Comparison of ENCODE assay signal across 24 cellular contexts in the genomic region with DNA sequence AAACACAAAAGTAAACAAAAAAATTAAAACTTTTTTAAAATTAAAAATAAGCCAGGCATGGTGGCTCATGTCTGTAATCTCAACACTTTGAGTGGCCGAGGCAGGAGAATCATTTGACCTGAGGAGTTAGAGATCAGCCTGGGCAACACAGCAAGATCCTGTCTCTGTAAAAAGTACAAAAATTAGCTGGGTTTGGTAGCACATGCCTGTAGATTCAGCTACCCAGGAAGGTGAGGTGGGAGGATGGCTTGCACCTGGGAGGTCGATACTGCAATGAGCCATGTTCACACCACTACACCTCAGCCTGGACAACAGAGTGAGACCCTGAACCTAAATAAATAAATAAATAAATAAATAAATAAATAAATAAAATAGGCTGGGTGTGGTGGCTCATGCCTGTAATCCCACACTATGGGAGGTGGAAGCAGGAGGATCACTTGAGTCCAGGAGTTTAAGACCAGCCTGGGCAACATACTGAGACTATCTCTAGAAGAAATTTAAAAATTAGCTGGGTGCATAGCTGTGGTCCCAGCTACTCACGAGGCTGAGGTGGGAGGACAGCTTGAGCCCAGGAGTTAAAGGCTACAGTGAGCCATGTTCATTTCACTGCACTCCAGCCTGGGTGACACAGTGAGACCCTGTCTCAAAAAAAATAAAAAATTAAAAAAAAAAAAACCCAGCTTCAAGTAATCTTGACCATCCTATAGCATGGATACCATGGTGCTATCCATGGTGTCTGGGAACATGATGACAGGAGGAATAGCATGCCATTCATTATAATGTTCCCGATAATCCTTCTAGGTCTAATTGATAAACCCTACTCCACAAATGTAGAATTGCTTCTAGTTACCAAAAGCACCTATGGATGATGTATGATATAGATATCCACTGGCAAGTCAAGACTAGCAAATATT. TPM values are rescaled to one million over a fixed set of nuclear protein-coding genes. Genes with fewer than 3 reads are reported as not detected.
DNase-seq lines count a peak whose midpoint lies in the region; ATAC-seq, FAIRE-seq and TF ChIP-seq lines count a peak whose summit lies in the region.
"Had no signal": no experiment of that assay in that cellular context is flagged by ENCODE, and none has a peak within 500 bp of the region (broad histone marks: within the 10 kb centered on the region; RNA-seq: fewer than 3 reads in every experiment).

No MANE protein-coding gene starts in this region.

- no peak overlapping the region for H2AK9ac ChIP-seq in IMR-90 (replicated peaks; ENCODE audit: low read depth, low read length, poor library complexity)

- intact Hi-C loops in IMR-90 (cut with micrococcal nuclease) = loop anchor here (5.0 kb wide), 3 partner anchors 153 to 213 kb away; partner anchors contain the start of gene ATOSA
- intact Hi-C loops in gastrocnemius medialis (cut with DNase I; ENCODE audit: low total_unique reads) = loop anchor here (5.0 to 10.0 kb wide), 2 partner anchors 38 to 190 kb away; no protein-coding TSS in a partner anchor
- intact Hi-C loops in stomach (cut with DNase I; ENCODE audit: low total_unique reads) = no loop called here

- H3K4ac ChIP-seq in IMR-90 (ENCODE audit: low read depth, low read length) = no peak overlapping the region

- H3K9me2 ChIP-seq in GM23248 (ENCODE audit: insufficient read depth) = no peaks in the 10 kb centered on the region

- H3K23ac ChIP-seq in IMR-90 (ENCODE audit: low read depth, low read length) = no peak overlapping the region

- POLR2A ChIA-PET in IMR-90 (lab: Charles Lee; ENCODE audit: unreplicated experiment) = no interaction called here

- H3K27ac ChIP-seq in GM23248 (peak overlapping the region; percentile 74; the same call in 1 of the 2 replicates), IMR-90 (ENCODE audit: insufficient read depth, low read length) (no peak overlapping the region), keratinocyte (ENCODE audit: control insufficient read depth, insufficient read depth, low read length) (peak overlapping the region; percentile 69), gastrocnemius medialis (peak overlapping the region; percentile 49 to 69 (median 63)), stomach (no peak overlapping the region)
- H3K27ac ChIP-seq: BLaER1, Peyer's patch, SJCRH30 had no signal

- H4K8ac ChIP-seq in IMR-90 (ENCODE audit: low read depth in 2 of 2, low read length in 2 of 2) = no peak overlapping the region

- H3K79me2 ChIP-seq in GM23248 (ENCODE audit: insufficient read depth) (peaks cover 72% of the 10 kb centered on the region), keratinocyte (ENCODE audit: control insufficient read depth, insufficient read depth, low read length) (peaks cover 71% of the 10 kb centered on the region)

- H3K4me2 ChIP-seq in GM23248 (ENCODE audit: unreplicated experiment) (no peak overlapping the region), IMR-90 (ENCODE audit: low read depth, low read length) (no peak overlapping the region), keratinocyte (ENCODE audit: control insufficient read depth, extremely low read depth, insufficient read depth, low read depth, low read length) (no peak overlapping the region)
- H3K4me2 ChIP-seq: BLaER1 had no signal

- H2BK15ac ChIP-seq in IMR-90 (ENCODE audit: low read depth, low read length) = no peak overlapping the region

- H3K9me3 ChIP-seq in GM23248 (ENCODE audit: low read depth) = no peaks in the 10 kb centered on the region
- no peaks in the 10 kb centered on the region for H3K9me3 ChIP-seq in IMR-90 (ENCODE audit: control insufficient read depth, insufficient read depth, low read length)
- no peaks in the 10 kb centered on the region for H3K9me3 ChIP-seq in keratinocyte (ENCODE audit: control insufficient read depth, low read depth, low read length)
- no peaks in the 10 kb centered on the region for H3K9me3 ChIP-seq in gastrocnemius medialis
- no peaks in the 10 kb centered on the region for H3K9me3 ChIP-seq in stomach
- H3K9me3 ChIP-seq: BLaER1, Peyer's patch, SJCRH30 had no signal

- no peaks in the 10 kb centered on the region for H4K20me1 ChIP-seq in GM23248 (ENCODE audit: insufficient read depth)
- H4K20me1 ChIP-seq in IMR-90 (ENCODE audit: insufficient read depth, low read length) = peaks cover 13% of the 10 kb centered on the region; the same call in 1 of the 2 replicates
- H4K20me1 ChIP-seq in keratinocyte (ENCODE audit: control insufficient read depth, extremely low read depth, insufficient read depth, low read length) = no peaks in the 10 kb centered on the region

- H4K91ac ChIP-seq in IMR-90 (ENCODE audit: insufficient read depth, low read depth, low read length) = no peak overlapping the region

- no peaks in the 10 kb centered on the region for H3K27me3 ChIP-seq in GM23248 (replicated peaks; ENCODE audit: insufficient read depth)
- H3K27me3 ChIP-seq in IMR-90 (ENCODE audit: control insufficient read depth, insufficient read depth, low read length) = no peaks in the 10 kb centered on the region
- H3K27me3 ChIP-seq in keratinocyte (ENCODE audit: control insufficient read depth, extremely low read depth, insufficient read depth, low read length) = no peaks in the 10 kb centered on the region
- H3K27me3 ChIP-seq in gastrocnemius medialis = no peaks in the 10 kb centered on the region
- H3K27me3 ChIP-seq in stomach = no peaks in the 10 kb centered on the region
- H3K27me3 ChIP-seq: SJCRH30 had no signal

- no peak overlapping the region for H3K9ac ChIP-seq in GM23248
- H3K9ac ChIP-seq in IMR-90 (ENCODE audit: low read depth, low read length) = no peak overlapping the region
- H3K9ac ChIP-seq in keratinocyte (ENCODE audit: control insufficient read depth, extremely low read depth, insufficient read depth, low read length) = no peak overlapping the region
- H3K9ac ChIP-seq: BLaER1 had no signal

- TF ChIP-seq EP300 in stomach (IDR thresholded peaks at IDR 0.05) = no peak

- no peaks in the 10 kb centered on the region for H3K36me3 ChIP-seq in GM23248 (ENCODE audit: low read depth)
- no peaks in the 10 kb centered on the region for H3K36me3 ChIP-seq in IMR-90 (ENCODE audit: control insufficient read depth, insufficient read depth, low read length)
- H3K36me3 ChIP-seq in keratinocyte (ENCODE audit: control insufficient read depth in 2 of 2, extremely low read depth in 1 of 2, insufficient read depth in 2 of 2, low read length in 2 of 2) = no peaks in the 10 kb centered on the region
- H3K36me3 ChIP-seq in gastrocnemius medialis = no peaks in the 10 kb centered on the region
- H3K36me3 ChIP-seq in stomach = no peaks in the 10 kb centered on the region
- H3K36me3 ChIP-seq: BLaER1, Peyer's patch, SJCRH30 had no signal

- H3K56ac ChIP-seq in IMR-90 (ENCODE audit: extremely low read depth, insufficient read depth, low read length) = no peak overlapping the region

- ATAC-seq in IMR-90 (ENCODE audit: low read depth) (no peak), gastrocnemius medialis (no peak), HG03095 (IDR thresholded peaks at IDR 0.05; ENCODE audit: unreplicated experiment) (no peak)

- CTCF ChIA-PET in IMR-90 (lab: Yijun Ruan, JAX) = interaction anchor here (1.0 to 1.4 kb wide), 2 partner anchors 9 to 13 kb away, joined by 3 read pairs; no protein-coding TSS in a partner anchor

- H3K4me1 ChIP-seq in GM23248 (ENCODE audit: insufficient read depth) = peaks cover 17% of the 10 kb centered on the region
- H3K4me1 ChIP-seq in IMR-90 (ENCODE audit: control insufficient read depth, insufficient read depth, low read length) = peaks cover 9% of the 10 kb centered on the region
- peaks cover 54% of the 10 kb centered on the region for H3K4me1 ChIP-seq in keratinocyte (ENCODE audit: control insufficient read depth, extremely low read depth, insufficient read depth, low read length)
- H3K4me1 ChIP-seq in gastrocnemius medialis = peaks cover 43 to 56% of the 10 kb centered on the region in 2 donors
- peaks cover 4 to 50% (median 18%) of the 10 kb centered on the region in 4 donors for H3K4me1 ChIP-seq in stomach

- H3K18ac ChIP-seq in IMR-90 (ENCODE audit: low read depth, low read length) = no peak overlapping the region

- H3K14ac ChIP-seq in IMR-90 (replicated peaks; ENCODE audit: low read depth, low read length) = no peak overlapping the region

- H2AFZ ChIP-seq in GM23248 (no peak overlapping the region), IMR-90 (replicated peaks; ENCODE audit: low read length, poor library complexity) (no peak overlapping the region), keratinocyte (ENCODE audit: control insufficient read depth, low read length) (no peak overlapping the region)

- dilution Hi-C loops in IMR-90 (cut with HindIII; ENCODE audit: low sequenced_read_pairs, unreplicated experiment) = no loop called here
- dilution Hi-C loops in keratinocyte (cut with MboI; ENCODE audit: extremely low pct_ligation_motif_present, low sequenced_read_pairs) = no loop called here

- TF ChIP-seq CTCF in IMR-90 (conservative IDR thresholded peaks at IDR 0.05; ENCODE audit: low read depth, low read length) (no peak), keratinocyte (optimal IDR thresholded peaks at IDR 0.05 in 1 of 3, IDR thresholded peaks at IDR 0.05 in 1 of 3, conservative IDR thresholded peaks at IDR 0.05 in 1 of 3; ENCODE audit: extremely low read depth in 1 of 3, insufficient read depth in 2 of 3, low read length in 3 of 3) (no peak), gastrocnemius medialis (IDR thresholded peaks at IDR 0.05 in 4 of 5, conservative IDR thresholded peaks at IDR 0.05 in 1 of 5) (no peak), stomach (IDR thresholded peaks at IDR 0.05) (no peak)

- in situ Hi-C loops in GM23248 (cut with MboI) = no loop called here
- in situ Hi-C loops in IMR-90 (cut with MboI; ENCODE audit: low sequenced_read_pairs) = no loop called here
- in situ Hi-C loops in gastrocnemius medialis (cut with MboI; ENCODE audit: low sequenced_read_pairs in 4 of 4) = loop anchor here in 2 of 4 donors (10.0 kb wide), 2 partner anchors 180 to 210 kb away; no protein-coding TSS in a partner anchor

- TF ChIP-seq POLR2A in IMR-90 (IDR thresholded peaks at IDR 0.05; ENCODE audit: low read depth, low read length) (no peak), gastrocnemius medialis (IDR thresholded peaks at IDR 0.05) (no peak), stomach (IDR thresholded peaks at IDR 0.05) (no peak)

- no peak overlapping the region for H4K5ac ChIP-seq in IMR-90 (ENCODE audit: low read depth, low read length)

- peaks cover 27% of the 10 kb centered on the region for H3F3A ChIP-seq in GM23248 (ENCODE audit: insufficient read depth)

- no peak overlapping the region for H2BK5ac ChIP-seq in IMR-90 (ENCODE audit: low read depth, low read length, poor library complexity, severe bottlenecking)

- H3K4me3 ChIP-seq in GM23248 = no peak overlapping the region
- H3K4me3 ChIP-seq in IMR-90 (ENCODE audit: insufficient read depth, low read depth, low read length) = no peak overlapping the region
- H3K4me3 ChIP-seq in keratinocyte (ENCODE audit: control insufficient read depth in 2 of 3, extremely low read depth in 1 of 3, insufficient read depth in 2 of 3, low read depth in 1 of 3, low read length in 3 of 3) = no peak overlapping the region
- no peak overlapping the region for H3K4me3 ChIP-seq in gastrocnemius medialis
- H3K4me3 ChIP-seq in stomach = no peak overlapping the region
- H3K4me3 ChIP-seq: BLaER1, Peyer's patch, SJCRH30 had no signal

- H2AK5ac ChIP-seq in IMR-90 (ENCODE audit: low read depth, low read length) = peak overlapping the region; percentile 33; the same call in 1 of the 2 replicates

- no TSS peak for BruUV-seq in IMR-90 (replicated peaks; lab: Mats Ljungman, UMichigan)

- no peak overlapping the region for H2BK20ac ChIP-seq in IMR-90 (ENCODE audit: low read depth, low read length)

- no peak for TF ChIP-seq RAD21 in IMR-90 (IDR thresholded peaks at IDR 0.05; ENCODE audit: low read length)

- no peak overlapping the region for H2BK120ac ChIP-seq in IMR-90 (ENCODE audit: low read depth, low read length)

- no peak for FAIRE-seq in keratinocyte (lab: Jason Lieb, UNC)

- H3K9me1 ChIP-seq in IMR-90 (ENCODE audit: insufficient read depth, low read length) (peaks cover 8% of the 10 kb centered on the region), keratinocyte (ENCODE audit: control insufficient read depth, extremely low read depth, insufficient read depth, low read length) (no peaks in the 10 kb centered on the region)

- WGBS in GM23248 (ENCODE audit: low coverage in 1 of 2, low lambda C conversion rate in 2 of 2, missing lambda C conversion rate in 2 of 2), 2 experiments = 94 to 98% methylated on average over 4 of the region's 4 CpGs
- no CpG with 5 or more reads among the region's 4 CpGs for WGBS in IMR-90 (ENCODE audit: extremely low coverage in 2 of 2, insufficient read length in 1 of 2), 2 experiments
- 90 to 96% (median 95%) methylated on average over 4 of the region's 4 CpGs for WGBS in stomach, 5 donors

- H3K79me1 ChIP-seq in IMR-90 (ENCODE audit: low read depth in 1 of 2, low read length in 2 of 2) = peaks cover 36 to 55% of the 10 kb centered on the region in 2 experiments

- DNase-seq in GM23248 (no peak), IMR-90 (no peak), keratinocyte (ENCODE audit: low read depth, low spot score) (no peak), gastrocnemius medialis (no peak), SHP77 (lab: John Stamatoyannopoulos, UW) (no peak), stomach (no peak), germinal center (ENCODE audit: low spot score) (no peak)
- DNase-seq: ACHN; CD4-positive, alpha-beta T cell; COR-L47; DMS79; H9; KBM-7; NCI-H1105; NCI-H146; NCI-H2029; NCI-H2227 treated with DMSO at 0.1 percent for 48 hours; NCI-H510A treated with DMSO at 0.1 percent for 48 hours; NCI-H774; NK-92 treated with Interleukin-12 subunit alpha and Interleukin-12 subunit beta, amount 100 ng/mL, for 24 hours; Peyer's patch; SJCRH30 had no signal

RNA-seq across cellular contexts. Expression of gene MYO5A, which starts 4.2 kb away (rescaled TPM):
- total RNA-seq in GM23248 (2014; rRNA removed; shearing (Covaris generic)) = 30.6 and 33.3 TPM in 2 replicates
- polyA plus RNA-seq in GM23248 (2016; fragmentation: Nextera tagmentation; extraction: Ambion mirVana) = 12.1 and 14.0 TPM in 2 replicates
- total RNA-seq in IMR-90 (2012; rRNA removed) = 65.3 and 69.2 TPM in 2 replicates
- polyA plus RNA-seq in IMR-90 (2012; rRNA removed) = 17.5 and 19.4 TPM in 2 replicates
- 5.8 and 6.6 TPM in 2 replicates for polyA plus RNA-seq in IMR-90 (2012; cell fraction: cytosol; rRNA removed)
- polyA plus RNA-seq in IMR-90 (2012; cell fraction: nucleus; rRNA removed; ENCODE audit: low replicate concordance) = 7.8 and 26.0 TPM in 2 replicates
- polyA plus RNA-seq in keratinocyte = 51.9 to 56.9 TPM (median 53.8 TPM) in 3 replicates
- 40.2 TPM for polyA plus RNA-seq in keratinocyte (2011; ENCODE audit: low read depth)
- 48.9 and 65.1 TPM in 2 replicates for polyA plus RNA-seq in keratinocyte (2011; cell fraction: cytosol; rRNA removed)
- polyA plus RNA-seq in keratinocyte (2011; cell fraction: nucleus; rRNA removed) = 60.1 and 67.9 TPM in 2 replicates
- 13.1 and 37.9 TPM in 2 replicates for polyA plus RNA-seq in keratinocyte (2012; ENCODE audit: low replicate concordance)
- 80.6 to 158 TPM (median 119 TPM) in 3 replicates for polyA minus RNA-seq in keratinocyte
- polyA minus RNA-seq in keratinocyte (2011; cell fraction: cytosol; rRNA and poly(A)+ RNA removed) = 75.2 TPM
- polyA minus RNA-seq in keratinocyte (2011; cell fraction: nucleus; rRNA and poly(A)+ RNA removed) = 61.6 and 130 TPM in 2 replicates
- total RNA-seq in gastrocnemius medialis = 10 to 100 TPM in 2 of 4 donors, 1 to 10 TPM in 2; 5.8 to 51.2 (median 10.2) TPM
- total RNA-seq in stomach = 10 to 100 TPM in 4 of 5 donors, 1 to 10 TPM in 1; 1.2 to 26.2 (median 20.6) TPM
- polyA plus RNA-seq in stomach = 10 to 100 TPM in 1 of 3 donors, 1 to 10 TPM in 2; 2.1 to 10.1 (median 6.4) TPM

RNA-seq across cellular contexts. Expression of gene ARPP19, which starts 44.4 kb away (rescaled TPM):
- total RNA-seq in GM23248 (2014; rRNA removed; shearing (Covaris generic)) = 89.1 and 122 TPM in 2 replicates
- 68.9 and 70.0 TPM in 2 replicates for polyA plus RNA-seq in GM23248 (2016; fragmentation: Nextera tagmentation; extraction: Ambion mirVana)
- 65.2 and 118 TPM in 2 replicates for total RNA-seq in IMR-90 (2012; rRNA removed)
- polyA plus RNA-seq in IMR-90 (2012; rRNA removed) = 23.6 and 33.4 TPM in 2 replicates
- polyA plus RNA-seq in IMR-90 (2012; cell fraction: cytosol; rRNA removed) = 6.2 and 7.2 TPM in 2 replicates
- 2.8 and 16.3 TPM in 2 replicates for polyA plus RNA-seq in IMR-90 (2012; cell fraction: nucleus; rRNA removed; ENCODE audit: low replicate concordance)
- 85.5 to 128 TPM (median 88.0 TPM) in 3 replicates for polyA plus RNA-seq in keratinocyte
- 75.8 TPM for polyA plus RNA-seq in keratinocyte (2011; ENCODE audit: low read depth)
- polyA plus RNA-seq in keratinocyte (2011; cell fraction: cytosol; rRNA removed) = 60.6 and 107 TPM in 2 replicates
- 38.6 and 53.1 TPM in 2 replicates for polyA plus RNA-seq in keratinocyte (2011; cell fraction: nucleus; rRNA removed)
- polyA plus RNA-seq in keratinocyte (2012; ENCODE audit: low replicate concordance) = 59.8 and 73.1 TPM in 2 replicates
- polyA minus RNA-seq in keratinocyte = 28.1 to 137 TPM (median 70.1 TPM) in 3 replicates
- polyA minus RNA-seq in keratinocyte (2011; cell fraction: cytosol; rRNA and poly(A)+ RNA removed) = 79.6 TPM
- 29.1 and 55.6 TPM in 2 replicates for polyA minus RNA-seq in keratinocyte (2011; cell fraction: nucleus; rRNA and poly(A)+ RNA removed)
- 100 to 1,000 TPM; 153 to 428 (median 207) TPM for total RNA-seq in gastrocnemius medialis
- 100 to 1,000 TPM in 2 of 5 donors, 10 to 100 TPM in 2, 1 to 10 TPM in 1; 8.4 to 263 (median 88.7) TPM for total RNA-seq in stomach
- polyA plus RNA-seq in stomach = 10 to 100 TPM; 23.8 to 39.9 (median 34.2) TPM

Comparison
In these comparisons a context has a peak if more than half of its experiments do, and no peak if none do; other contexts are left out.
1. H3K27ac ChIP-seq: peak in GM23248 (single experiment), keratinocyte (single experiment) and gastrocnemius medialis (4 of 4); none in IMR-90 (single experiment) and stomach (0 of 5).